Comparison of ENCODE assay signal across 19 cellular contexts in the genomic region with DNA sequence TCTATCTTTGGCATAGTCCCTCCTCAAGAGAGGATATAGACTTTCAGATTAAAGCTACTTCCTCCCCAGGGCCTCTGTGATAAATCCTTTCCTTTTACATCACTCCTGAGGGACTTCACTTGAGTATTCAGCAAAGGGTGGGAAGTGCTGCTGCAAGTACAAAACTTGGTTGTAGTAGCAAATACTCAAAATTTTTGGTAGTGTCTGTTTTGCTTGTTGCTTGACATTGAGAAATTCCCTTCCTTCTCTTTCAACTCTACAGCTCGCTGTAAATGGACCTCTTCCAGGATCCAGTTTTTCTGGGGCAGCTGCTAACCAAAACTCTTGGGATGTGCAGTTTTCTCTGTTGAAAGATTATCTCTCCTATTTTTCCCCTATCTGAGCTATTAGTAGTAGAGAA.
DNase-seq lines count a peak whose midpoint lies in the region; ATAC-seq and TF ChIP-seq lines count a peak whose summit lies in the region.
"Had no signal": no experiment of that assay in that cellular context is flagged by ENCODE, and none has a peak within 500 bp of the region (broad histone marks: within the 10 kb centered on the region; RNA-seq: fewer than 3 reads in every experiment).

No MANE protein-coding gene starts in this region.

- H3K27ac Mint-ChIP-seq in GM23338, result no peak overlapping the region
- H3K27ac Mint-ChIP-seq in WTC11, result no peak overlapping the region
- H3K27ac Mint-ChIP-seq: CD4-positive, alpha-beta memory T cell; HFFc6 had no signal

- POLR2A ChIA-PET in WTC11 (lab: Charles Lee), result no interaction called here

- H3K27me3 ChIP-seq in GM23338 (ENCODE audit: insufficient read depth) (no peaks in the 10 kb centered on the region), stomach smooth muscle (ENCODE audit: control insufficient read depth in 1 of 2, insufficient read depth in 2 of 2, low read length in 2 of 2) (no peaks in the 10 kb centered on the region)
- H3K27me3 ChIP-seq: BE2C had no signal

- H3K9ac ChIP-seq in stomach smooth muscle (ENCODE audit: low read length in 2 of 2), result no peak overlapping the region

- no peaks in the 10 kb centered on the region for H4K20me1 ChIP-seq in GM23338 (replicated peaks; ENCODE audit: insufficient read depth)

- H3K4me3 Mint-ChIP-seq in GM23338 (no peak overlapping the region), WTC11 (no peak overlapping the region)
- H3K4me3 Mint-ChIP-seq: CD4-positive, alpha-beta memory T cell; HFFc6 had no signal

- no peak overlapping the region for H3K4me3 ChIP-seq in AG10803 (ENCODE audit: low read length)
- H3K4me3 ChIP-seq in GM23338, result no peak overlapping the region
- no peak overlapping the region for H3K4me3 ChIP-seq in stomach smooth muscle (ENCODE audit: low read length in 2 of 2)
- H3K4me3 ChIP-seq in coronary artery, result no peak overlapping the region

- H3K27ac ChIP-seq in GM23338 (ENCODE audit: low read depth) (no peak overlapping the region), stomach smooth muscle (ENCODE audit: low read length) (peak overlapping the region; percentile 69), coronary artery (no peak overlapping the region)

- H2AFZ ChIP-seq in GM23338, result peak overlapping the region; percentile 15; the same call in 1 of the 2 replicates

- DNase-seq in AG10803 (ENCODE audit: low read depth) (peak; percentile 71), GM23338 (ENCODE audit: low spot score) (no peak), fibroblast of peridontal ligament (ENCODE audit: extremely low read depth) (peak; percentile 47), AG08396 (ENCODE audit: low spot score) (no peak), coronary artery (ENCODE audit: low spot score) (no peak), WTC11 (ENCODE audit: low spot score) (no peak)
- DNase-seq: ACHN; BE2C; CD4-positive, alpha-beta memory T cell; DMS53; EL; HFFc6; NCI-H1417 treated with DMSO at 0.1 percent for 48 hours; NCI-H187 treated with DMSO at 0.1 percent for 48 hours; NCI-H226; NCI-H524; PC-3; RPMI8226 had no signal

- H3K36me3 Mint-ChIP-seq in GM23338 (ENCODE audit: low read depth), result no peaks in the 10 kb centered on the region
- H3K36me3 Mint-ChIP-seq in WTC11, result no peaks in the 10 kb centered on the region
- H3K36me3 Mint-ChIP-seq: CD4-positive, alpha-beta memory T cell had no signal

- peaks cover 1% of the 10 kb centered on the region for H3K27me3 Mint-ChIP-seq in GM23338 (ENCODE audit: insufficient read depth, low read depth, poor library complexity)
- no peaks in the 10 kb centered on the region for H3K27me3 Mint-ChIP-seq in WTC11 (ENCODE audit: low read depth)
- H3K27me3 Mint-ChIP-seq: CD4-positive, alpha-beta memory T cell had no signal

- H3K4me1 ChIP-seq in GM23338 (ENCODE audit: insufficient read depth), result no peaks in the 10 kb centered on the region
- peaks cover 8% of the 10 kb centered on the region for H3K4me1 ChIP-seq in stomach smooth muscle (ENCODE audit: control insufficient read depth, insufficient read depth, low read length)
- H3K4me1 ChIP-seq: BE2C had no signal

- H3K79me2 ChIP-seq in GM23338 (replicated peaks; ENCODE audit: insufficient read depth), result no peaks in the 10 kb centered on the region

- no peaks in the 10 kb centered on the region for H3K9me2 ChIP-seq in GM23338 (ENCODE audit: insufficient read depth)

- H3K36me3 ChIP-seq in GM23338 (ENCODE audit: insufficient read depth) (no peaks in the 10 kb centered on the region), stomach smooth muscle (ENCODE audit: control insufficient read depth in 2 of 2, insufficient read depth in 2 of 2, low read length in 2 of 2) (no peaks in the 10 kb centered on the region)
- H3K36me3 ChIP-seq: BE2C had no signal

- H3K9me3 ChIP-seq in stomach smooth muscle (ENCODE audit: control insufficient read depth in 2 of 2, low read length in 2 of 2), result no peaks in the 10 kb centered on the region
- H3K9me3 ChIP-seq: BE2C had no signal

- no peak overlapping the region for H3K4me2 ChIP-seq in GM23338

- H3K4me1 Mint-ChIP-seq in GM23338 (no peaks in the 10 kb centered on the region), WTC11 (no peaks in the 10 kb centered on the region)
- H3K4me1 Mint-ChIP-seq: CD4-positive, alpha-beta memory T cell had no signal

- H3K9me3 Mint-ChIP-seq in GM23338 (no peaks in the 10 kb centered on the region), WTC11 (no peaks in the 10 kb centered on the region)
- H3K9me3 Mint-ChIP-seq: CD4-positive, alpha-beta memory T cell; HFFc6 had no signal

- TF ChIP-seq CTCF in AG10803 (conservative IDR thresholded peaks at IDR 0.05; ENCODE audit: low read length) (no peak), GM23338 (conservative IDR thresholded peaks at IDR 0.05; ENCODE audit: low read depth in 2 of 2) (no peak), coronary artery (IDR thresholded peaks at IDR 0.05) (no peak), WTC11 (IDR thresholded peaks at IDR 0.05) (no peak)

- ATAC-seq in GM23338, result no peak
- ATAC-seq in WTC11, result no peak
- ATAC-seq: PC-3 had no signal

- CTCF ChIA-PET in WTC11 (lab: Charles Lee), result interaction anchor here (0.5 kb wide), 1 partner anchor 889 kb away, joined by 3 read pairs; no protein-coding TSS in a partner anchor

- H3F3A ChIP-seq in GM23338 (replicated peaks; ENCODE audit: low read depth), result no peaks in the 10 kb centered on the region

TF ChIP-seq in GM23338, 12 proteins besides CTCF, POLR2A, EP300 and RAD21 (continues in another document):
- TF ChIP-seq CREB1 (CRISPR knock-in tag; IDR thresholded peaks at IDR 0.05; ENCODE audit: low read depth) (no peak), EZH2 (IDR thresholded peaks at IDR 0.05; ENCODE audit: low read depth, unreplicated experiment) (no peak), ZNF331 (CRISPR knock-in tag; IDR thresholded peaks at IDR 0.05; ENCODE audit: low read depth) (no peak)
- TF ChIP-seq, protein P1, sequence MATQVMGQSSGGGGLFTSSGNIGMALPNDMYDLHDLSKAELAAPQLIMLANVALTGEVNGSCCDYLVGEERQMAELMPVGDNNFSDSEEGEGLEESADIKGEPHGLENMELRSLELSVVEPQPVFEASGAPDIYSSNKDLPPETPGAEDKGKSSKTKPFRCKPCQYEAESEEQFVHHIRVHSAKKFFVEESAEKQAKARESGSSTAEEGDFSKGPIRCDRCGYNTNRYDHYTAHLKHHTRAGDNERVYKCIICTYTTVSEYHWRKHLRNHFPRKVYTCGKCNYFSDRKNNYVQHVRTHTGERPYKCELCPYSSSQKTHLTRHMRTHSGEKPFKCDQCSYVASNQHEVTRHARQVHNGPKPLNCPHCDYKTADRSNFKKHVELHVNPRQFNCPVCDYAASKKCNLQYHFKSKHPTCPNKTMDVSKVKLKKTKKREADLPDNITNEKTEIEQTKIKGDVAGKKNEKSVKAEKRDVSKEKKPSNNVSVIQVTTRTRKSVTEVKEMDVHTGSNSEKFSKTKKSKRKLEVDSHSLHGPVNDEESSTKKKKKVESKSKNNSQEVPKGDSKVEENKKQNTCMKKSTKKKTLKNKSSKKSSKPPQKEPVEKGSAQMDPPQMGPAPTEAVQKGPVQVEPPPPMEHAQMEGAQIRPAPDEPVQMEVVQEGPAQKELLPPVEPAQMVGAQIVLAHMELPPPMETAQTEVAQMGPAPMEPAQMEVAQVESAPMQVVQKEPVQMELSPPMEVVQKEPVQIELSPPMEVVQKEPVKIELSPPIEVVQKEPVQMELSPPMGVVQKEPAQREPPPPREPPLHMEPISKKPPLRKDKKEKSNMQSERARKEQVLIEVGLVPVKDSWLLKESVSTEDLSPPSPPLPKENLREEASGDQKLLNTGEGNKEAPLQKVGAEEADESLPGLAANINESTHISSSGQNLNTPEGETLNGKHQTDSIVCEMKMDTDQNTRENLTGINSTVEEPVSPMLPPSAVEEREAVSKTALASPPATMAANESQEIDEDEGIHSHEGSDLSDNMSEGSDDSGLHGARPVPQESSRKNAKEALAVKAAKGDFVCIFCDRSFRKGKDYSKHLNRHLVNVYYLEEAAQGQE (IDR thresholded peaks at IDR 0.05; ENCODE audit: unreplicated experiment), result no peak

TF ChIP-seq in WTC11, 78 proteins besides CTCF, POLR2A, EP300 and RAD21 (continues in another document):
- no peak for TF ChIP-seq FOXP1 (CRISPR knock-in tag; IDR thresholded peaks at IDR 0.05; ENCODE audit: borderline replicate concordance)
- no peak for TF ChIP-seq ZNF396 (CRISPR knock-in tag; IDR thresholded peaks at IDR 0.05; ENCODE audit: borderline replicate concordance)
- TF ChIP-seq, protein P2, sequence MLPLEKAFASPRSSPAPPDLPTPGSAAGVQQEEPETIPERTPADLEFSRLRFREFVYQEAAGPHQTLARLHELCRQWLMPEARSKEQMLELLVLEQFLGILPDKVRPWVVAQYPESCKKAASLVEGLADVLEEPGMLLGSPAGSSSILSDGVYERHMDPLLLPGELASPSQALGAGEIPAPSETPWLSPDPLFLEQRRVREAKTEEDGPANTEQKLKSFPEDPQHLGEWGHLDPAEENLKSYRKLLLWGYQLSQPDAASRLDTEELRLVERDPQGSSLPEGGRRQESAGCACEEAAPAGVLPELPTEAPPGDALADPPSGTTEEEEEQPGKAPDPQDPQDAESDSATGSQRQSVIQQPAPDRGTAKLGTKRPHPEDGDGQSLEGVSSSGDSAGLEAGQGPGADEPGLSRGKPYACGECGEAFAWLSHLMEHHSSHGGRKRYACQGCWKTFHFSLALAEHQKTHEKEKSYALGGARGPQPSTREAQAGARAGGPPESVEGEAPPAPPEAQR (CRISPR knock-in tag; IDR thresholded peaks at IDR 0.05), result no peak
- TF ChIP-seq, protein P3, sequence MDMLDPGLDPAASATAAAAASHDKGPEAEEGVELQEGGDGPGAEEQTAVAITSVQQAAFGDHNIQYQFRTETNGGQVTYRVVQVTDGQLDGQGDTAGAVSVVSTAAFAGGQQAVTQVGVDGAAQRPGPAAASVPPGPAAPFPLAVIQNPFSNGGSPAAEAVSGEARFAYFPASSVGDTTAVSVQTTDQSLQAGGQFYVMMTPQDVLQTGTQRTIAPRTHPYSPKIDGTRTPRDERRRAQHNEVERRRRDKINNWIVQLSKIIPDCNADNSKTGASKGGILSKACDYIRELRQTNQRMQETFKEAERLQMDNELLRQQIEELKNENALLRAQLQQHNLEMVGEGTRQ (CRISPR knock-in tag; IDR thresholded peaks at IDR 0.05), result no peak
- TF ChIP-seq GABPB1 (CRISPR knock-in tag; IDR thresholded peaks at IDR 0.05), result no peak
- TF ChIP-seq, protein P4, sequence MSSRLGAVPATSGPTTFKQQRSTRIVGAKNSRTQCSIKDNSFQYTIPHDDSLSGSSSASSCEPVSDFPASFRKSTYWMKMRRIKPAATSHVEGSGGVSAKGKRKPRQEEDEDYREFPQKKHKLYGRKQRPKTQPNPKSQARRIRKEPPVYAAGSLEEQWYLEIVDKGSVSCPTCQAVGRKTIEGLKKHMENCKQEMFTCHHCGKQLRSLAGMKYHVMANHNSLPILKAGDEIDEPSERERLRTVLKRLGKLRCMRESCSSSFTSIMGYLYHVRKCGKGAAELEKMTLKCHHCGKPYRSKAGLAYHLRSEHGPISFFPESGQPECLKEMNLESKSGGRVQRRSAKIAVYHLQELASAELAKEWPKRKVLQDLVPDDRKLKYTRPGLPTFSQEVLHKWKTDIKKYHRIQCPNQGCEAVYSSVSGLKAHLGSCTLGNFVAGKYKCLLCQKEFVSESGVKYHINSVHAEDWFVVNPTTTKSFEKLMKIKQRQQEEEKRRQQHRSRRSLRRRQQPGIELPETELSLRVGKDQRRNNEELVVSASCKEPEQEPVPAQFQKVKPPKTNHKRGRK (CRISPR knock-in tag; IDR thresholded peaks at IDR 0.05; ENCODE audit: borderline replicate concordance), result no peak

Comparison
In these comparisons a context has a peak if more than half of its experiments do, and no peak if none do; other contexts are left out.
1. DNase-seq: peak in AG10803 (single experiment) and fibroblast of peridontal ligament (single experiment); none in GM23338 (single experiment), AG08396 (single experiment), coronary artery (single experiment) and WTC11 (single experiment).